ENCODE assay signal across 8 cellular contexts in the genomic region with DNA sequence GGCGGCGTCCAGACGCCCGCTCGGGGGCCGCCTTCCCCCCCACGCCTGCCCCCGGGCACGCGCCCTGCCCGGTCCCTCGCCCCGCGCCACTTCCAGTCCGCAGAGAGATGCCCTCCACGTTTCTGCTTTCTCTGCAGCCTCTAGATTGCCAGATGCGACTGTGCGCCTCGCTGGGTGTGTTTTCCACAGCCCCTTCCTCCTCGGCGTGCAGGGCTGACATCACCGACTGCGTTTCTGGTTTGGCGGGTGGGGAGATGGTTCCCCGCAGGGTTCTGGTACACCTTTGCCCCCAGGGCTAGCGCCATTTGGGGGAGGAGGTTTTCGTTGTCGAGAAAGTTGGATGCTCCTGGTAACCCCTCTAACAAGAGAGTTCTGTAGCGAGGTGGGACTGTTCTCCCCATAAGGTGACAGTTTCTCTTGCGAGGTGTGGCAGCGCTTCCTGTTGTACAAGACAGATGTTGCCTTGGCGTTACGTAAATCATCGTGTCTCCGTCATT. TPM values are rescaled to one million over a fixed set of nuclear protein-coding genes. Genes with fewer than 3 reads are reported as not detected.
DNase-seq lines count a peak whose midpoint lies in the region; ATAC-seq and TF ChIP-seq lines count a peak whose summit lies in the region.

No MANE protein-coding gene starts in this region.

- intact Hi-C loops in OCI-LY7 (cut with micrococcal nuclease; ENCODE audit: unreplicated experiment) = loop anchor here (5.0 kb wide), 3 partner anchors 141 to 664 kb away; partner anchors contain the start of genes PSMC1, RPS6KA5 and TDP1
- intact Hi-C loops in activated T-helper 1 cell treated with anti-CD3 and anti-CD28 coated beads, Interleukin-12 subunit alpha, Interleukin-12 subunit beta, Interleukin-2, Interleukin-4 antibody, amounts not matched to agents 30 ng/mL and 10 ng/mL and 1 ng/mL, durations not matched to agents 14 hours and 24 hours and 36 hours (cut with micrococcal nuclease) = loop anchor here (2.0 to 5.0 kb wide), 3 partner anchors 279 to 664 kb away; partner anchors contain the start of gene RPS6KA5
- intact Hi-C loops in ovary (cut with DNase I) = loop anchor here (2.0 to 10.0 kb wide), 6 partner anchors 66 to 359 kb away; partner anchors contain the start of gene NRDE2 (in 1 of the 4)

- H3K4me3 ChIP-seq in OCI-LY7 (ENCODE audit: low read depth, low read length, poor library complexity, severe bottlenecking) = peak overlapping the region; percentile 100
- peak overlapping the region; percentile 93 for H3K4me3 ChIP-seq in ovary

- peak; percentile 72 to 78 for DNase-seq in NCI-H524 (lab: John Stamatoyannopoulos, UW)
- DNase-seq in NCI-H524 treated with DMSO at 0.1 percent for 48 hours (lab: John Stamatoyannopoulos, UW) = no peak
- peak; percentile 76 for DNase-seq in OCI-LY7 (ENCODE audit: low spot score)
- peak; percentile 63 for DNase-seq in activated T-helper 1 cell treated with anti-CD3 and anti-CD28 coated beads, Interleukin-12 subunit alpha, Interleukin-12 subunit beta, Interleukin-2, Interleukin-4 antibody, amounts not matched to agents 30 ng/mL and 10 ng/mL and 1 ng/mL, durations not matched to agents 14 hours and 24 hours and 36 hours (ENCODE audit: low spot score)
- peak in 1 of 2 donors; percentile 26 for DNase-seq in foreskin keratinocyte
- peak in 2 of 5 donors; percentile 39 to 45 for DNase-seq in ovary
- peak; percentile 51 for DNase-seq in ureter (ENCODE audit: low spot score)

- peak overlapping the region; percentile 85 for H3K4me2 ChIP-seq in OCI-LY7 (ENCODE audit: low read length)

- H3K4me1 ChIP-seq in OCI-LY7 (ENCODE audit: insufficient read depth, low read length, poor library complexity, severe bottlenecking) (peaks cover 20% of the 10 kb centered on the region), foreskin keratinocyte (peaks cover 20% of the 10 kb centered on the region), ovary (ENCODE audit: insufficient read depth) (peaks cover 9% of the 10 kb centered on the region)

- H3K9me3 ChIP-seq in OCI-LY7 (ENCODE audit: low read length) = no peaks in the 10 kb centered on the region
- no peaks in the 10 kb centered on the region for H3K9me3 ChIP-seq in ovary

- POLR2A ChIA-PET in OCI-LY7 (lab: Charles Lee) = no interaction called here

- no TSS peak for BruUV-seq in OCI-LY7 (replicated peaks; lab: Mats Ljungman, UMichigan)

- peak overlapping the region; percentile 79 for H3K27ac ChIP-seq in OCI-LY7 (ENCODE audit: low read depth, low read length, poor library complexity, severe bottlenecking)
- H3K27ac ChIP-seq in foreskin keratinocyte = peak overlapping the region; percentile 22
- peak overlapping the region; percentile 23 to 72 for H3K27ac ChIP-seq in ovary

- no peak for TF ChIP-seq CTCF in OCI-LY7 (conservative IDR thresholded peaks at IDR 0.05; ENCODE audit: low read length)
- no peak for TF ChIP-seq CTCF in foreskin keratinocyte (conservative IDR thresholded peaks at IDR 0.05)
- TF ChIP-seq CTCF in ovary (IDR thresholded peaks at IDR 0.05) = no peak

- CTCF ChIA-PET in OCI-LY7 (lab: Charles Lee; ENCODE audit: unreplicated experiment) = no interaction called here

- peaks cover 56% of the 10 kb centered on the region for H3K4me1 Mint-ChIP-seq in activated T-helper 1 cell treated with anti-CD3 and anti-CD28 coated beads, Interleukin-12 subunit alpha, Interleukin-12 subunit beta, Interleukin-2, Interleukin-4 antibody, amounts not matched to agents 30 ng/mL and 10 ng/mL and 1 ng/mL, durations not matched to agents 14 hours and 24 hours and 36 hours (ENCODE audit: low read depth)

- H3K36me3 Mint-ChIP-seq in activated T-helper 1 cell treated with anti-CD3 and anti-CD28 coated beads, Interleukin-12 subunit alpha, Interleukin-12 subunit beta, Interleukin-2, Interleukin-4 antibody, amounts not matched to agents 30 ng/mL and 10 ng/mL and 1 ng/mL, durations not matched to agents 14 hours and 24 hours and 36 hours (ENCODE audit: low read depth) = peaks cover 42% of the 10 kb centered on the region

- ATAC-seq in HG03064 (IDR thresholded peaks at IDR 0.05; ENCODE audit: low read depth, unreplicated experiment) (peak; percentile 22), foreskin keratinocyte (peak; percentile 16)

- no peak for TF ChIP-seq EP300 in ovary (IDR thresholded peaks at IDR 0.05)

- peak overlapping the region; percentile 98 for H3K27ac Mint-ChIP-seq in activated T-helper 1 cell treated with anti-CD3 and anti-CD28 coated beads, Interleukin-12 subunit alpha, Interleukin-12 subunit beta, Interleukin-2, Interleukin-4 antibody, amounts not matched to agents 30 ng/mL and 10 ng/mL and 1 ng/mL, durations not matched to agents 14 hours and 24 hours and 36 hours

- peaks cover 2% of the 10 kb centered on the region for H3K27me3 Mint-ChIP-seq in activated T-helper 1 cell treated with anti-CD3 and anti-CD28 coated beads, Interleukin-12 subunit alpha, Interleukin-12 subunit beta, Interleukin-2, Interleukin-4 antibody, amounts not matched to agents 30 ng/mL and 10 ng/mL and 1 ng/mL, durations not matched to agents 14 hours and 24 hours and 36 hours (ENCODE audit: insufficient read depth)

- peaks cover 38% of the 10 kb centered on the region for H3K79me2 ChIP-seq in OCI-LY7 (ENCODE audit: insufficient read depth, low read depth, low read length)

- WGBS in ovary, 3 donors = 3 to 4% (median 4%) methylated on average over 27 to 35 of the region's 35 CpGs

- no peaks in the 10 kb centered on the region for H3K9me3 Mint-ChIP-seq in activated T-helper 1 cell treated with anti-CD3 and anti-CD28 coated beads, Interleukin-12 subunit alpha, Interleukin-12 subunit beta, Interleukin-2, Interleukin-4 antibody, amounts not matched to agents 30 ng/mL and 10 ng/mL and 1 ng/mL, durations not matched to agents 14 hours and 24 hours and 36 hours

- no peaks in the 10 kb centered on the region for H3K9me2 ChIP-seq in OCI-LY7 (ENCODE audit: insufficient read depth, low read length)

- H2AFZ ChIP-seq in OCI-LY7 (ENCODE audit: low read length) = no peak overlapping the region

- no peaks in the 10 kb centered on the region for H3K27me3 ChIP-seq in foreskin keratinocyte
- H3K27me3 ChIP-seq in ovary = no peaks in the 10 kb centered on the region

- TF ChIP-seq POLR2A in ovary (IDR thresholded peaks at IDR 0.05) = no peak

- peaks cover 42% of the 10 kb centered on the region for H3K36me3 ChIP-seq in OCI-LY7 (ENCODE audit: insufficient read depth, low read length)
- H3K36me3 ChIP-seq in ovary = no peaks in the 10 kb centered on the region

- peak overlapping the region; percentile 96 for H3K4me3 Mint-ChIP-seq in activated T-helper 1 cell treated with anti-CD3 and anti-CD28 coated beads, Interleukin-12 subunit alpha, Interleukin-12 subunit beta, Interleukin-2, Interleukin-4 antibody, amounts not matched to agents 30 ng/mL and 10 ng/mL and 1 ng/mL, durations not matched to agents 14 hours and 24 hours and 36 hours

- H4K20me1 ChIP-seq in OCI-LY7 (ENCODE audit: insufficient read depth, low read length) = peaks cover 28% of the 10 kb centered on the region

RNA-seq across cellular contexts. Expression of gene CALM1, which starts 1.5 kb away (rescaled TPM):
- total RNA-seq in OCI-LY7 (2014; rRNA removed; shearing (Covaris generic)) = 311 and 323 TPM in 2 replicates
- total RNA-seq in OCI-LY7 (2022) = 282 and 288 TPM in 2 replicates
- 513 and 521 TPM in 2 replicates for total RNA-seq in activated T-helper 1 cell treated with anti-CD3 and anti-CD28 coated beads, Interleukin-12 subunit alpha, Interleukin-12 subunit beta, Interleukin-2, Interleukin-4 antibody, amounts not matched to agents 30 ng/mL and 10 ng/mL and 1 ng/mL, durations not matched to agents 14 hours and 24 hours and 36 hours
- total RNA-seq in foreskin keratinocyte = 489 and 498 TPM in 2 replicates
- polyA plus RNA-seq in foreskin keratinocyte = 416 and 452 TPM in 2 replicates
- total RNA-seq in ovary = 100 to 1,000 TPM; 122 to 312 (median 225) TPM
- polyA plus RNA-seq in ovary = 100 to 1,000 TPM; 143 to 514 TPM
- 335 TPM for total RNA-seq in ureter

Comparison
In these comparisons a context has a peak if more than half of its experiments do, and no peak if none do; other contexts are left out.
1. H3K27ac ChIP-seq: peak in every context shown above with its lines; median percentile 79 in OCI-LY7; 48 in ovary; 22 in foreskin keratinocyte.